In genomic region chr11:27882066-27882697, GRCh38 we compare ENCODE assay signal across 13 cellular contexts.
DNase-seq lines count a peak whose midpoint lies in the region; ATAC-seq, FAIRE-seq and TF ChIP-seq lines count a peak whose summit lies in the region.
"Had no signal": no experiment of that assay in that cellular context is flagged by ENCODE, and none has a peak within 500 bp of the region (broad histone marks: within the 10 kb centered on the region; RNA-seq: fewer than 3 reads in every experiment).

No MANE protein-coding gene starts in this region.

- TF ChIP-seq CTCF in AG10803 (conservative IDR thresholded peaks at IDR 0.05; ENCODE audit: low read length) (no peak), nephron progenitor cell (IDR thresholded peaks at IDR 0.05) (no peak)

- ATAC-seq in HG02884 (IDR thresholded peaks at IDR 0.05; ENCODE audit: unreplicated experiment): peak; percentile 50

- peaks cover 29% of the 10 kb centered on the region for H3K4me1 Mint-ChIP-seq in nephron progenitor cell
- H3K4me1 Mint-ChIP-seq: activated CD4-positive, alpha-beta memory T cell treated with anti-CD3 and anti-CD28 coated beads, Interleukin-2, amount 10 ng/mL, durations not matched to agents 7 days and 5 days; activated naive CD8-positive, alpha-beta T cell treated with anti-CD3 and anti-CD28 coated beads, Interleukin-2, amount 10 ng/mL, durations not matched to agents 7 days and 5 days had no signal

- no peaks in the 10 kb centered on the region for H3K9me3 Mint-ChIP-seq in nephron progenitor cell
- H3K9me3 Mint-ChIP-seq: activated CD4-positive, alpha-beta memory T cell treated with anti-CD3 and anti-CD28 coated beads, Interleukin-2, amount 10 ng/mL, durations not matched to agents 7 days and 5 days had no signal

- H3K27me3 Mint-ChIP-seq in nephron progenitor cell (ENCODE audit: low read depth, poor library complexity): no peaks in the 10 kb centered on the region
- H3K27me3 Mint-ChIP-seq: activated CD4-positive, alpha-beta memory T cell treated with anti-CD3 and anti-CD28 coated beads, Interleukin-2, amount 10 ng/mL, durations not matched to agents 7 days and 5 days; activated naive CD8-positive, alpha-beta T cell treated with anti-CD3 and anti-CD28 coated beads, Interleukin-2, amount 10 ng/mL, durations not matched to agents 7 days and 5 days; progenitor cell of endocrine pancreas had no signal

- H3K27ac Mint-ChIP-seq in nephron progenitor cell: no peak overlapping the region
- H3K27ac Mint-ChIP-seq: activated CD4-positive, alpha-beta memory T cell treated with anti-CD3 and anti-CD28 coated beads, Interleukin-2, amount 10 ng/mL, durations not matched to agents 7 days and 5 days; activated naive CD8-positive, alpha-beta T cell treated with anti-CD3 and anti-CD28 coated beads, Interleukin-2, amount 10 ng/mL, durations not matched to agents 7 days and 5 days; progenitor cell of endocrine pancreas had no signal

- DNase-seq in AG10803 (ENCODE audit: low read depth): peak; percentile 17
- DNase-seq in GM19239 (ENCODE audit: insufficient read length, low spot score): no peak
- DNase-seq in NOMO-1 treated with DMSO at 0.1 percent for 48 hours (lab: John Stamatoyannopoulos, UW; ENCODE audit: unreplicated experiment): peak; percentile 15
- DNase-seq in NCI-H2081 (lab: John Stamatoyannopoulos, UW): no peak
- no peak for DNase-seq in nephron progenitor cell
- no peak for DNase-seq in NCI-H69 (lab: John Stamatoyannopoulos, UW)
- DNase-seq in amniotic stem cell (lab: John Stamatoyannopoulos, UW): no peak
- DNase-seq: activated CD4-positive, alpha-beta memory T cell treated with anti-CD3 and anti-CD28 coated beads, Interleukin-2, amount 10 ng/mL, durations not matched to agents 7 days and 5 days; activated naive CD8-positive, alpha-beta T cell treated with anti-CD3 and anti-CD28 coated beads, Interleukin-2, amount 10 ng/mL, durations not matched to agents 7 days and 5 days; GOT3; testis had no signal

- H3K36me3 Mint-ChIP-seq in nephron progenitor cell (ENCODE audit: low read depth): no peaks in the 10 kb centered on the region
- H3K36me3 Mint-ChIP-seq: activated naive CD8-positive, alpha-beta T cell treated with anti-CD3 and anti-CD28 coated beads, Interleukin-2, amount 10 ng/mL, durations not matched to agents 7 days and 5 days had no signal

- no peak overlapping the region for H3K4me3 Mint-ChIP-seq in nephron progenitor cell
- H3K4me3 Mint-ChIP-seq: activated CD4-positive, alpha-beta memory T cell treated with anti-CD3 and anti-CD28 coated beads, Interleukin-2, amount 10 ng/mL, durations not matched to agents 7 days and 5 days; activated naive CD8-positive, alpha-beta T cell treated with anti-CD3 and anti-CD28 coated beads, Interleukin-2, amount 10 ng/mL, durations not matched to agents 7 days and 5 days had no signal

- peak; percentile 18 for FAIRE-seq in GM19239 (lab: Jason Lieb, UNC)

- H3K4me3 ChIP-seq in AG10803 (ENCODE audit: low read length): no peak overlapping the region
- H3K4me3 ChIP-seq: testis had no signal

Comparison
In these comparisons a context has a peak if more than half of its experiments do, and no peak if none do; other contexts are left out.
1. DNase-seq: peak in AG10803 (single experiment) and NOMO-1 treated with DMSO at 0.1 percent for 48 hours (single experiment); none in GM19239 (single experiment), NCI-H2081 (0 of 2), nephron progenitor cell (single experiment), NCI-H69 (single experiment) and amniotic stem cell (single experiment).